In genomic region chr7:15651693-15652092, GRCh38 we compare ENCODE assay signal across 27 cellular contexts. TPM values are rescaled to one million over a fixed set of nuclear protein-coding genes. Genes with fewer than 3 reads are reported as not detected.
"Had no signal": no experiment of that assay in that cellular context is flagged by ENCODE, and none has a peak within 500 bp of the region (broad histone marks: within the 10 kb centered on the region; RNA-seq: fewer than 3 reads in every experiment).

No MANE protein-coding gene starts in this region.

- H3K4me3 ChIP-seq: pancreas, prostate gland, right lobe of liver, sigmoid colon, suprapubic skin, testis, tibial artery, transverse colon, upper lobe of right lung, uterus had no signal

- H3K9me3 ChIP-seq: neutrophil, pancreas, prostate gland, right lobe of liver, sigmoid colon, suprapubic skin, testis, tibial artery, upper lobe of right lung, uterus had no signal

- H3K4me1 ChIP-seq: pancreas, prostate gland, right lobe of liver, suprapubic skin, testis, transverse colon, upper lobe of right lung, uterus had no signal

- H3K27ac ChIP-seq: neutrophil, pancreas, prostate gland, right lobe of liver, sigmoid colon, suprapubic skin, testis, tibial artery, transverse colon, upper lobe of right lung had no signal

- FAIRE-seq: pancreas, small intestine had no signal

- H3K27me3 ChIP-seq: neutrophil, pancreas, right lobe of liver, sigmoid colon, suprapubic skin, testis, tibial artery, transverse colon, upper lobe of right lung, uterus had no signal

- H3K36me3 ChIP-seq: neutrophil, pancreas, prostate gland, right lobe of liver, sigmoid colon, suprapubic skin, tibial artery, transverse colon, upper lobe of right lung, uterus had no signal

- DNase-seq: naive thymus-derived CD8-positive, alpha-beta T cell; nephron progenitor cell; nucleus accumbens; pancreas; right cardiac atrium; right lobe of liver; sigmoid colon; small intestine; stimulated activated CD4-positive, alpha-beta T cell treated with anti-CD3 and anti-CD28 coated beads, Interleukin-15, amount 100 ng/mL, for 24 hours; stimulated activated CD4-positive, alpha-beta T cell treated with anti-CD3 and anti-CD28 coated beads, Interleukin-2, amount 100 ng/mL, for 24 hours; stimulated activated CD4-positive, alpha-beta T cell treated with anti-CD3 and anti-CD28 coated beads, Interleukin-2, amount 100 ng/mL, for 48 hours; stimulated activated CD4-positive, alpha-beta T cell treated with anti-CD3 and anti-CD28 coated beads, Interleukin-4, amount 100 ng/mL, for 24 hours; stimulated activated naive CD4-positive, alpha-beta T cell; stimulated activated naive CD8-positive, alpha-beta T cell treated with anti-CD3 and anti-CD28 coated beads, Interleukin-15, amount 100 ng/mL, for 72 hours; stimulated activated naive CD8-positive, alpha-beta T cell treated with anti-CD3 and anti-CD28 coated beads, Interleukin-15, Interleukin-2, amounts not matched to agents 100 U/mL and 50 U/mL, for 24 hours; substantia nigra; testis; tibial artery; transverse colon; upper lobe of right lung; uterus had no signal

- ATAC-seq: naive thymus-derived CD8-positive, alpha-beta T cell; natural killer cell treated with Interleukin-12 subunit alpha and Interleukin-12 subunit beta and Interleukin-15 and Interleukin-18, amount 100 ng/mL, for 72 hours; pancreas; right cardiac atrium; right lobe of liver; stimulated activated effector memory CD8-positive, alpha-beta T cell treated with anti-CD3 and anti-CD28 coated beads, Interleukin-12 subunit alpha, Interleukin-12 subunit beta, amount 100 ng/mL, for 72 hours; stimulated activated naive CD8-positive, alpha-beta T cell treated with anti-CD3 and anti-CD28 coated beads, Interleukin-15, amount 100 ng/mL, for 72 hours; stimulated activated naive CD8-positive, alpha-beta T cell treated with anti-CD3 and anti-CD28 coated beads, Interleukin-15, Interleukin-2, amounts not matched to agents 100 U/mL and 50 U/mL, for 24 hours; upper lobe of right lung had no signal

RNA-seq across cellular contexts. Expression of gene MEOX2, which starts 34.8 kb away (rescaled TPM):
- total RNA-seq: naive thymus-derived CD8-positive, alpha-beta T cell; natural killer cell treated with Interleukin-12 subunit alpha and Interleukin-12 subunit beta and Interleukin-15 and Interleukin-18, amount 100 ng/mL, for 72 hours; pulmonary artery endothelial cell had no signal
- polyA plus RNA-seq: naive thymus-derived CD8-positive, alpha-beta T cell had no signal
